Comparison of ENCODE assay signal across 15 cellular contexts in genomic region chr9:136588663-136589464, GRCh38. TPM values are rescaled to one million over a fixed set of nuclear protein-coding genes. Genes with fewer than 3 reads are reported as not detected.
A peak's percentile ranks its signal among the peaks of the same experiment; 100 is the strongest.
DNase-seq lines count a peak whose midpoint lies in the region; ATAC-seq, FAIRE-seq and TF ChIP-seq lines count a peak whose summit lies in the region.
"Had no signal": no experiment of that assay in that cellular context is flagged by ENCODE, and none has a peak within 500 bp of the region (broad histone marks: within the 10 kb centered on the region; RNA-seq: fewer than 3 reads in every experiment).

No MANE protein-coding gene starts in this region.

- H3K27ac ChIP-seq in DND-41 (ENCODE audit: low read length) (peak overlapping the region; percentile 100), HUES6 (ENCODE audit: low read depth, low read length) (peak overlapping the region; percentile 80), K562 (ENCODE audit: extremely low read depth, low read depth, low read length) (peak overlapping the region; percentile 78; the same call in 2 of the 3 replicates), neural cell (ENCODE audit: low read length) (peak overlapping the region; percentile 37), gastrocnemius medialis (peak overlapping the region in 2 of 4 donors; percentile 4 to 42)
- H3K27ac ChIP-seq: foreskin keratinocyte had no signal

- no peaks in the 10 kb centered on the region for H3K9me1 ChIP-seq in K562 (ENCODE audit: control insufficient read depth, insufficient read depth, low read length)

- CTCF ChIA-PET in K562 (lab: Yijun Ruan, JAX; ENCODE audit: low intra/inter-chr PET ratio): interaction anchor here (0.6 kb wide), 1 partner anchor 1026 kb away, joined by 3 read pairs; no protein-coding TSS in a partner anchor

- no peaks in the 10 kb centered on the region for H3F3A ChIP-seq in neural cell (ENCODE audit: insufficient read depth, low read length, poor library complexity, severe bottlenecking)

- POLR2A ChIA-PET in K562 (lab: Yijun Ruan, JAX): no interaction called here

- BruUV-seq in K562 (replicated peaks; lab: Mats Ljungman, UMichigan): no TSS peak

- H3K4me1 ChIP-seq in DND-41 (ENCODE audit: insufficient read depth, low read length): peaks cover 66% of the 10 kb centered on the region
- H3K4me1 ChIP-seq in HUES6 (ENCODE audit: control insufficient read depth, insufficient read depth, low read length): peaks cover 44% of the 10 kb centered on the region
- H3K4me1 ChIP-seq in K562 (replicated peaks in 1 of 2; ENCODE audit: control insufficient read depth in 2 of 2, insufficient read depth in 2 of 2, low read length in 2 of 2): peaks cover 43 to 86% of the 10 kb centered on the region in 2 experiments
- H3K4me1 ChIP-seq in gastrocnemius medialis: peaks cover 0 to 13% of the 10 kb centered on the region in 2 donors
- H3K4me1 ChIP-seq: foreskin keratinocyte had no signal

- H4K20me1 ChIP-seq in DND-41 (ENCODE audit: insufficient read depth, low read length) (no peaks in the 10 kb centered on the region), K562 (replicated peaks; ENCODE audit: control insufficient read depth, insufficient read depth, low read length) (no peaks in the 10 kb centered on the region), neural cell (ENCODE audit: insufficient read depth) (no peaks in the 10 kb centered on the region)

- TF ChIP-seq CTCF in DND-41 (IDR thresholded peaks at IDR 0.05; ENCODE audit: borderline replicate concordance, extremely low read depth, low read length, poor library complexity, severe bottlenecking) (no peak), K562 (IDR thresholded peaks at IDR 0.05 in 2 of 3, conservative IDR thresholded peaks at IDR 0.05 in 1 of 3; ENCODE audit: insufficient read depth in 2 of 3, low read depth in 1 of 3, low read length in 3 of 3) (no peak), neural cell (IDR thresholded peaks at IDR 0.05; ENCODE audit: poor library complexity, severe bottlenecking) (no peak), gastrocnemius medialis (IDR thresholded peaks at IDR 0.05 in 4 of 5, conservative IDR thresholded peaks at IDR 0.05 in 1 of 5) (no peak)

- H3K9me3 ChIP-seq in DND-41 (ENCODE audit: insufficient read depth, low read length, severe bottlenecking) (no peaks in the 10 kb centered on the region), HUES6 (ENCODE audit: control insufficient read depth, insufficient read depth, low read depth, low read length) (no peaks in the 10 kb centered on the region), K562 (replicated peaks; ENCODE audit: control insufficient read depth, insufficient read depth, low read depth, low read length) (no peaks in the 10 kb centered on the region), neural cell (ENCODE audit: low read length) (no peaks in the 10 kb centered on the region), gastrocnemius medialis (no peaks in the 10 kb centered on the region)

- no peaks in the 10 kb centered on the region for H3K9me2 ChIP-seq in neural cell (ENCODE audit: insufficient read depth, low read length)

- 54% methylated on average over 18 of the region's 21 CpGs for WGBS in K562 (ENCODE audit: insufficient coverage, low coverage, missing lambda C conversion rate)

- FAIRE-seq in K562 (lab: Jason Lieb, UNC): peak; percentile 35
- FAIRE-seq: GM18507, small intestine had no signal

- H2AFZ ChIP-seq in DND-41 (ENCODE audit: low read depth, low read length) (peak overlapping the region; percentile 26; the same call in 1 of the 2 replicates), K562 (ENCODE audit: low read depth, low read length) (peak overlapping the region; percentile 18), neural cell (ENCODE audit: low read depth, low read length) (peak overlapping the region; percentile 76)

- TF ChIP-seq POLR2A in K562 (conservative IDR thresholded peaks at IDR 0.05): no peak
- TF ChIP-seq POLR2A in gastrocnemius medialis (IDR thresholded peaks at IDR 0.05): no peak

- DNase-seq in DND-41 (peak; percentile 82), K562 (ENCODE audit: extremely low read depth in 1 of 4, low spot score in 3 of 4) (no peak), NCI-H187 treated with DMSO at 0.1 percent for 48 hours (lab: John Stamatoyannopoulos, UW) (no peak), OCI-M1 (lab: John Stamatoyannopoulos, UW) (no peak), gastrocnemius medialis (no peak)
- no peak for DNase-seq in NK-92 treated with Interleukin-12 subunit alpha and Interleukin-12 subunit beta, amount 100 ng/mL, for 24 hours (lab: John Stamatoyannopoulos, UW)
- DNase-seq: foreskin keratinocyte; midbrain; NCI-H526 treated with DMSO at 0.1 percent for 48 hours; small intestine; stimulated activated CD8-positive, alpha-beta memory T cell treated with anti-CD3 and anti-CD28 coated beads, Interleukin-4, amount 100 ng/mL, for 48 hours; SW 1271 had no signal

- ATAC-seq in DND-41 (ENCODE audit: insufficient read depth, low read depth): peak; percentile 36
- ATAC-seq in K562: no peak
- ATAC-seq in gastrocnemius medialis: no peak
- ATAC-seq: foreskin keratinocyte had no signal

- peak overlapping the region; percentile 73 for H3K4me2 ChIP-seq in DND-41 (ENCODE audit: insufficient read depth, low read length)
- H3K4me2 ChIP-seq in K562 (ENCODE audit: insufficient read depth, low read length): peak overlapping the region; percentile 39; the same call in 1 of the 2 replicates
- no peak overlapping the region for H3K4me2 ChIP-seq in neural cell (ENCODE audit: low read length)

- H3K4me3 ChIP-seq in DND-41 (ENCODE audit: low read depth in 1 of 2, low read length in 2 of 2) (peak overlapping the region in 1 of 2 experiments; percentile 56; a peak in 2 of 4 replicates), HUES6 (ENCODE audit: low read depth, low read length) (peak overlapping the region; percentile 36), K562 (no peak overlapping the region), neural cell (ENCODE audit: low read length) (peak overlapping the region; percentile 34), gastrocnemius medialis (no peak overlapping the region)

- intact Hi-C loops in K562 (cut with micrococcal nuclease): no loop called here
- intact Hi-C loops in gastrocnemius medialis (cut with DNase I; ENCODE audit: low total_unique reads): no loop called here

- no peaks in the 10 kb centered on the region; the same call in 1 of the 2 replicates for H3K36me3 ChIP-seq in DND-41 (ENCODE audit: insufficient read depth, low read length)
- no peaks in the 10 kb centered on the region for H3K36me3 ChIP-seq in HUES6 (ENCODE audit: control insufficient read depth, insufficient read depth, low read length)
- no peaks in the 10 kb centered on the region for H3K36me3 ChIP-seq in K562 (ENCODE audit: control insufficient read depth, insufficient read depth, low read length)
- H3K36me3 ChIP-seq in neural cell (ENCODE audit: insufficient read depth, low read length): no peaks in the 10 kb centered on the region
- H3K36me3 ChIP-seq in gastrocnemius medialis: no peaks in the 10 kb centered on the region

- H3K27me3 ChIP-seq in DND-41 (ENCODE audit: insufficient read depth, low read length, poor library complexity): no peaks in the 10 kb centered on the region
- no peaks in the 10 kb centered on the region for H3K27me3 ChIP-seq in HUES6 (ENCODE audit: control insufficient read depth, insufficient read depth, low read length)
- H3K27me3 ChIP-seq in K562 (ENCODE audit: control insufficient read depth in 2 of 2, insufficient read depth in 2 of 2, low read length in 2 of 2): peaks cover 18 to 33% of the 10 kb centered on the region in 2 experiments; a peak in 4 of 5 replicates
- no peaks in the 10 kb centered on the region for H3K27me3 ChIP-seq in neural cell (ENCODE audit: insufficient read depth, low read depth, low read length)
- peaks cover 0 to 8% (median 7%) of the 10 kb centered on the region in 3 donors for H3K27me3 ChIP-seq in gastrocnemius medialis

- H3K9ac ChIP-seq in DND-41 (ENCODE audit: low read depth, low read length) (peak overlapping the region; percentile 95), HUES6 (ENCODE audit: low read length) (peak overlapping the region; percentile 31), K562 (ENCODE audit: insufficient read depth in 1 of 2, low read depth in 2 of 2, low read length in 2 of 2) (peak overlapping the region; percentile 46 to 53; a peak in 3 of 4 replicates), neural cell (ENCODE audit: low read length) (peak overlapping the region; percentile 57)

- no peak for TF ChIP-seq EP300 in K562 (IDR thresholded peaks at IDR 0.05; ENCODE audit: low read length)
- TF ChIP-seq EP300 in neural cell (conservative IDR thresholded peaks at IDR 0.05; ENCODE audit: poor library complexity, severe bottlenecking): no peak

- in situ Hi-C loops in K562 (cut with MboI): no loop called here
- in situ Hi-C loops in gastrocnemius medialis (cut with MboI; ENCODE audit: low sequenced_read_pairs in 4 of 4): no loop called here

- TF ChIP-seq RAD21 in K562 (CRISPR knock-in tag; conservative IDR thresholded peaks at IDR 0.05 in 1 of 2, IDR thresholded peaks at IDR 0.05 in 1 of 2): no peak
- TF ChIP-seq RAD21 in neural cell (conservative IDR thresholded peaks at IDR 0.05): no peak

- peaks cover 32% of the 10 kb centered on the region for H3K79me2 ChIP-seq in DND-41 (ENCODE audit: insufficient read depth, low read length)
- no peaks in the 10 kb centered on the region for H3K79me2 ChIP-seq in K562 (ENCODE audit: control insufficient read depth, insufficient read depth, low read length)
- no peaks in the 10 kb centered on the region for H3K79me2 ChIP-seq in neural cell (replicated peaks; ENCODE audit: insufficient read depth, low read length)

TF ChIP-seq in neural cell, 6 proteins besides CTCF, POLR2A, EP300 and RAD21 (continues in another document):
- no peak for TF ChIP-seq TAF1 (IDR thresholded peaks at IDR 0.05; ENCODE audit: low read depth)

RNA-seq across cellular contexts. Expression of gene NOTCH1, which starts 43.0 kb away (rescaled TPM):
- 19.9 and 65.7 TPM in 2 replicates for total RNA-seq in K562 (2011; cell fraction: chromatin; rRNA removed; ENCODE audit: low replicate concordance)
- total RNA-seq in K562 (2011; cell fraction: nucleolus; rRNA removed): 52.4 and 65.7 TPM in 2 replicates
- total RNA-seq in K562 (2011; cell fraction: nucleoplasm; rRNA removed): 25.2 and 35.0 TPM in 2 replicates
- 7.1 and 12.0 TPM in 2 replicates for total RNA-seq in K562 (2014; rRNA removed)
- total RNA-seq in K562 (2014; rRNA removed; fragmentation: Illumina TruSeq; extraction: Trizol): 0.69 and 0.73 TPM in 2 replicates
- total RNA-seq in K562 (2015; rRNA removed; fragmentation: Illumina TruSeq; extraction: Trizol): 2.3 and 2.8 TPM in 2 replicates
- 26.7 and 31.4 TPM in 2 replicates for total RNA-seq in K562 (2021)
- polyA plus RNA-seq in K562 (2011; rRNA removed): 1.2 and 2.2 TPM in 2 replicates
- polyA plus RNA-seq in K562 (2011; cell fraction: cytosol; rRNA removed): 2.9 and 4.9 TPM in 2 replicates
- polyA plus RNA-seq in K562 (2011; cell fraction: nucleus; rRNA removed): 13.3 and 22.9 TPM in 2 replicates
- polyA plus RNA-seq in K562 (2012): 10.2 and 14.1 TPM in 2 replicates
- polyA plus RNA-seq in K562 (2014; fragmentation: Illumina TruSeq; extraction: Trizol): 2.6 and 6.3 TPM in 2 replicates
- under 1 TPM; 0.03 to 0.04 TPM for polyA plus RNA-seq in K562 (2014; fragmentation: Nextera tagmentation; extraction: Ambion mirVana)
- 8.2 and 8.6 TPM in 2 replicates for polyA plus RNA-seq in K562 (2014; rRNA removed)
- polyA minus RNA-seq in K562 (2011; rRNA and poly(A)+ RNA removed): 2.0 and 2.8 TPM in 2 replicates
- polyA minus RNA-seq in K562 (2011; cell fraction: cytosol; rRNA and poly(A)+ RNA removed): 35.0 and 45.4 TPM in 2 replicates
- polyA minus RNA-seq in K562 (2011; cell fraction: nucleus; rRNA and poly(A)+ RNA removed): 15.9 and 18.9 TPM in 2 replicates
- 0.15 and 0.32 TPM in 2 replicates for polyA plus RNA-seq in neural cell
- polyA minus RNA-seq in neural cell: 1.9 and 2.9 TPM in 2 replicates
- 10 to 100 TPM in 1 of 4 donors, 1 to 10 TPM in 3; 6.3 to 15.4 (median 8.2) TPM for total RNA-seq in gastrocnemius medialis

Comparison
In these comparisons a context has a peak if more than half of its experiments do, and no peak if none do; other contexts are left out.
1. H2AFZ ChIP-seq: peak in every context shown above with its lines; median percentile 76 in neural cell; 26 in DND-41; 18 in K562.
2. H3K4me3 ChIP-seq: peak in HUES6 (single experiment) and neural cell (single experiment); none in K562 (single experiment) and gastrocnemius medialis (0 of 4).
3. H3K9ac ChIP-seq: peak in every context shown above with its lines; median percentile 95 in DND-41; 57 in neural cell; 50 in K562; 31 in HUES6.